Comparison of ENCODE assay signal across 8 cellular contexts in genomic region chr10:52883996-52884871, GRCh38.
DNase-seq lines count a peak whose midpoint lies in the region; ATAC-seq, FAIRE-seq and TF ChIP-seq lines count a peak whose summit lies in the region.

No MANE protein-coding gene starts in this region.

- H3K36me3 ChIP-seq in DOHH2 (ENCODE audit: control insufficient read depth, low read length): no peaks in the 10 kb centered on the region
- no peaks in the 10 kb centered on the region for H3K36me3 ChIP-seq in breast epithelium
- H3K36me3 ChIP-seq in kidney (ENCODE audit: control insufficient read depth in 1 of 2, insufficient read depth in 2 of 2, low read length in 2 of 2): no peaks in the 10 kb centered on the region
- H3K36me3 ChIP-seq in tibial nerve: no peaks in the 10 kb centered on the region

- H3K4me1 ChIP-seq in DOHH2 (ENCODE audit: control insufficient read depth, low read length) (no peaks in the 10 kb centered on the region), breast epithelium (no peaks in the 10 kb centered on the region), kidney (ENCODE audit: control insufficient read depth in 1 of 2, insufficient read depth in 1 of 2, low read depth in 1 of 2, low read length in 2 of 2) (no peaks in the 10 kb centered on the region), tibial nerve (peaks cover 0 to 6% (median 0%) of the 10 kb centered on the region in 4 donors)

- FAIRE-seq in kidney (lab: Jason Lieb, UNC): peak; percentile 23

- peak; percentile 69 for TF ChIP-seq CTCF in DOHH2 (IDR thresholded peaks at IDR 0.05; ENCODE audit: low read depth, low read length, poor library complexity, severe bottlenecking)
- TF ChIP-seq CTCF in breast epithelium (IDR thresholded peaks at IDR 0.05): peak; percentile 53 to 84 (median 74)
- peak; percentile 58 for TF ChIP-seq CTCF in kidney (IDR thresholded peaks at IDR 0.05; ENCODE audit: borderline replicate concordance, extremely low read depth, insufficient read depth)
- TF ChIP-seq CTCF in tibial nerve (IDR thresholded peaks at IDR 0.05): peak; percentile 50 to 66 (median 60)

- WGBS in tibial nerve, 2 donors: 30 to 31% methylated on average over 33 of the region's 33 CpGs

- CTCF ChIA-PET in activated naive CD4-positive, alpha-beta T cell treated with anti-CD3 and anti-CD28 coated beads, Interleukin-2, amount 10 ng/mL, durations not matched to agents 7 days and 5 days (lab: Charles Lee): no interaction called here

- H3K9me3 Mint-ChIP-seq in activated naive CD4-positive, alpha-beta T cell treated with anti-CD3 and anti-CD28 coated beads, Interleukin-2, amount 10 ng/mL, durations not matched to agents 7 days and 5 days: no peaks in the 10 kb centered on the region

- no peaks in the 10 kb centered on the region for H3K9me2 ChIP-seq in DOHH2 (replicated peaks; ENCODE audit: control insufficient read depth, low read length)

- H3K27ac ChIP-seq in DOHH2 (ENCODE audit: low read depth, low read length): no peak overlapping the region
- peak overlapping the region; percentile 32 to 71 for H3K27ac ChIP-seq in breast epithelium
- no peak overlapping the region for H3K27ac ChIP-seq in kidney (ENCODE audit: low read depth in 2 of 2, low read length in 2 of 2)
- no peak overlapping the region for H3K27ac ChIP-seq in tibial nerve

- no peak for TF ChIP-seq EP300 in tibial nerve (IDR thresholded peaks at IDR 0.05)

- H3F3A ChIP-seq in DOHH2 (ENCODE audit: control insufficient read depth, insufficient read depth): no peaks in the 10 kb centered on the region

- H3K4me3 ChIP-seq in DOHH2 (ENCODE audit: low read length) (no peak overlapping the region), breast epithelium (peak overlapping the region in 2 of 3 donors; percentile 26 to 47), kidney (ENCODE audit: low read length in 2 of 2) (no peak overlapping the region), tibial nerve (no peak overlapping the region)

- H3K36me3 Mint-ChIP-seq in activated naive CD4-positive, alpha-beta T cell treated with anti-CD3 and anti-CD28 coated beads, Interleukin-2, amount 10 ng/mL, durations not matched to agents 7 days and 5 days: no peaks in the 10 kb centered on the region

- no peak overlapping the region for H3K27ac Mint-ChIP-seq in activated naive CD4-positive, alpha-beta T cell treated with anti-CD3 and anti-CD28 coated beads, Interleukin-2, amount 10 ng/mL, durations not matched to agents 7 days and 5 days

- no peak overlapping the region for H3K4me2 ChIP-seq in DOHH2 (ENCODE audit: low read length)

- ATAC-seq in HG03135 (IDR thresholded peaks at IDR 0.05; ENCODE audit: unreplicated experiment): peak; percentile 95

- H3K4me1 Mint-ChIP-seq in activated naive CD4-positive, alpha-beta T cell treated with anti-CD3 and anti-CD28 coated beads, Interleukin-2, amount 10 ng/mL, durations not matched to agents 7 days and 5 days: no peaks in the 10 kb centered on the region

- H3K27me3 ChIP-seq in DOHH2 (ENCODE audit: control insufficient read depth, low read length): no peaks in the 10 kb centered on the region
- no peaks in the 10 kb centered on the region for H3K27me3 ChIP-seq in breast epithelium
- no peaks in the 10 kb centered on the region for H3K27me3 ChIP-seq in tibial nerve

- H3K27me3 Mint-ChIP-seq in activated naive CD4-positive, alpha-beta T cell treated with anti-CD3 and anti-CD28 coated beads, Interleukin-2, amount 10 ng/mL, durations not matched to agents 7 days and 5 days: no peaks in the 10 kb centered on the region

- intact Hi-C loops in breast epithelium (cut with DNase I; ENCODE audit: low total_unique reads): no loop called here
- intact Hi-C loops in kidney (cut with DNase I): no loop called here

- no peaks in the 10 kb centered on the region for H3K79me2 ChIP-seq in DOHH2 (ENCODE audit: control insufficient read depth, low read length)

- H3K4me3 Mint-ChIP-seq in activated naive CD4-positive, alpha-beta T cell treated with anti-CD3 and anti-CD28 coated beads, Interleukin-2, amount 10 ng/mL, durations not matched to agents 7 days and 5 days: no peak overlapping the region

- no peaks in the 10 kb centered on the region for H3K9me3 ChIP-seq in DOHH2 (ENCODE audit: control insufficient read depth, insufficient read depth, low read length)
- H3K9me3 ChIP-seq in breast epithelium: no peaks in the 10 kb centered on the region
- H3K9me3 ChIP-seq in kidney (ENCODE audit: control insufficient read depth in 1 of 2, low read length in 2 of 2): no peaks in the 10 kb centered on the region
- no peaks in the 10 kb centered on the region for H3K9me3 ChIP-seq in tibial nerve

- no peak overlapping the region for H3K9ac ChIP-seq in kidney (ENCODE audit: low read length in 2 of 2)

- DNase-seq in GM19240 (ENCODE audit: insufficient read length, low spot score) (peak; percentile 13), NCI-H69 (lab: John Stamatoyannopoulos, UW) (peak; percentile 57), breast epithelium (ENCODE audit: low spot score in 2 of 2) (peak; percentile 62 to 83), kidney (no peak), tibial nerve (ENCODE audit: low spot score in 2 of 2) (peak in 1 of 2 donors; percentile 12)
- no peak for DNase-seq in activated naive CD4-positive, alpha-beta T cell treated with anti-CD3 and anti-CD28 coated beads, Interleukin-2, amount 10 ng/mL, durations not matched to agents 7 days and 5 days

- TF ChIP-seq POLR2A in breast epithelium (IDR thresholded peaks at IDR 0.05): no peak
- TF ChIP-seq POLR2A in tibial nerve (IDR thresholded peaks at IDR 0.05): no peak

- no peaks in the 10 kb centered on the region for H4K20me1 ChIP-seq in DOHH2 (ENCODE audit: control insufficient read depth, insufficient read depth, low read depth, low read length)

Comparison
In these comparisons a context has a peak if more than half of its experiments do, and no peak if none do; other contexts are left out.
1. H3K27ac ChIP-seq: peak in breast epithelium (2 of 2); none in DOHH2 (single experiment), kidney (0 of 2) and tibial nerve (0 of 4).
2. H3K4me3 ChIP-seq: peak in breast epithelium (2 of 3); none in DOHH2 (single experiment), kidney (0 of 2) and tibial nerve (0 of 4).
3. DNase-seq: peak in GM19240 (single experiment), NCI-H69 (single experiment) and breast epithelium (2 of 2); none in kidney (single experiment) and activated naive CD4-positive, alpha-beta T cell treated with anti-CD3 and anti-CD28 coated beads, Interleukin-2, amount 10 ng/mL, durations not matched to agents 7 days and 5 days (single experiment).
4. Peak in every context shown above with its lines, with median percentiles within 50 percentile points of each other: CTCF ChIP-seq.